Comparison of ENCODE assay signal across 26 cellular contexts in the genomic region with DNA sequence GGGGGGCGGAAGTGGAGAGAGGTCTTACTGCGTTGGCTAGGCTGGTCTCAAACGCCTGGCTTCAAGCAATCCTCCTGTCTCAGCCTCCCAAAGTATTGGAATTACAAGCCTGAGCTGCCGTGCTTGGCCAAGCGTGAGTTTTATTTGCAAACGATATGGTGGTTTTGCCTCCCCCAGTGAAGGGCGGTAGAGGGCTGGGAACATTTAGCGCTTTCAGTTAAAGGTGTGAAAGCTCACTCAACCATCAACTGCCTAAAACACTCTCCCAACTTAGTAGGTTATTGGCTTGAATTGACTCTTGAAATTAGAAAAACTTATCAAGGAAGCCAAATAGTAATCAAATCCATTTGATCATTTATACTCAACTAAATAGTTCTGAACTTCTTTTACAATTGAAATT.
"Had no signal": no experiment of that assay in that cellular context is flagged by ENCODE, and none has a peak within 500 bp of the region (broad histone marks: within the 10 kb centered on the region; RNA-seq: fewer than 3 reads in every experiment).

No MANE protein-coding gene starts in this region.

- H3K9me3 Mint-ChIP-seq: activated CD8-positive, alpha-beta T cell treated with anti-CD3 and anti-CD28 coated beads for 36 hours; activated naive CD4-positive, alpha-beta T cell treated with anti-CD3 and anti-CD28 coated beads, Interleukin-2, amount 50 U/mL, for 24 hours had no signal

- H3K36me3 ChIP-seq: Peyer's patch, SJCRH30, WERI-Rb-1 had no signal

- H3K4me3 Mint-ChIP-seq: activated CD4-positive, alpha-beta T cell treated with anti-CD3 and anti-CD28 coated beads for 36 hours; activated CD8-positive, alpha-beta T cell treated with anti-CD3 and anti-CD28 coated beads for 36 hours; activated naive CD4-positive, alpha-beta T cell treated with anti-CD3 and anti-CD28 coated beads, Interleukin-2, amount 50 U/mL, for 24 hours; activated T-helper 1 cell treated with anti-CD3 and anti-CD28 coated beads, Interleukin-12 subunit alpha, Interleukin-12 subunit beta, Interleukin-2, Interleukin-4 antibody, amounts not matched to agents 30 ng/mL and 10 ng/mL and 1 ng/mL, durations not matched to agents 14 hours and 24 hours and 36 hours had no signal

- ATAC-seq: activated CD4-positive, alpha-beta T cell treated with anti-CD3 and anti-CD28 coated beads for 36 hours; activated CD8-positive, alpha-beta T cell treated with anti-CD3 and anti-CD28 coated beads for 36 hours; body of pancreas had no signal

- H3K9ac ChIP-seq: KMS-11, SK-N-SH had no signal

- H3K4me1 ChIP-seq: body of pancreas, Peyer's patch, SJCRH30 had no signal

- H3K36me3 Mint-ChIP-seq: activated naive CD4-positive, alpha-beta T cell treated with anti-CD3 and anti-CD28 coated beads, Interleukin-2, amount 50 U/mL, for 24 hours had no signal

- H3K4me2 ChIP-seq: KMS-11, SK-N-SH had no signal

- H3K27ac ChIP-seq: body of pancreas, KMS-11, Peyer's patch, RWPE1, SJCRH30, WERI-Rb-1 had no signal

- H3K27me3 ChIP-seq: body of pancreas, Peyer's patch, SJCRH30 had no signal

- H3K4me3 ChIP-seq: body of pancreas, Peyer's patch, SJCRH30 had no signal

- DNase-seq: activated CD4-positive, alpha-beta T cell treated with anti-CD3 and anti-CD28 coated beads for 36 hours; activated CD4-positive, alpha-beta T cell treated with anti-CD3 and anti-CD28 coated beads, Interleukin-2, amount 50 U/mL, for 1 hour; activated CD8-positive, alpha-beta memory T cell treated with anti-CD3 and anti-CD28 coated beads, Interleukin-2, amount 50 U/mL, for 4 hours; activated CD8-positive, alpha-beta T cell treated with anti-CD3 and anti-CD28 coated beads for 36 hours; activated effector memory CD4-positive, alpha-beta T cell treated with Interleukin-2 at 50 U/mL for 16 hours; activated naive CD4-positive, alpha-beta T cell; aorta; body of pancreas; NCI-H1092; NCI-H1417 treated with DMSO at 0.1 percent for 48 hours; NCI-H1694 treated with DMSO at 0.1 percent for 48 hours; NCI-H2029 treated with DMSO at 0.1 percent for 48 hours; NCI-H345; NCI-H510A; NCI-H526 treated with DMSO at 0.1 percent for 48 hours; NK-92 treated with Interleukin-12 subunit alpha and Interleukin-12 subunit beta, amount 100 ng/mL, for 24 hours; Peyer's patch; Right ventricle myocardium superior; SJCRH30; SK-N-SH; T-helper 1 cell; WERI-Rb-1 had no signal

- H3K9me3 ChIP-seq: body of pancreas, Peyer's patch, SJCRH30, SK-N-SH had no signal

- H3K27me3 Mint-ChIP-seq: activated CD4-positive, alpha-beta T cell treated with anti-CD3 and anti-CD28 coated beads for 36 hours; activated CD8-positive, alpha-beta T cell treated with anti-CD3 and anti-CD28 coated beads for 36 hours; activated naive CD4-positive, alpha-beta T cell treated with anti-CD3 and anti-CD28 coated beads, Interleukin-2, amount 50 U/mL, for 24 hours had no signal

- H3K27ac Mint-ChIP-seq: activated CD4-positive, alpha-beta T cell treated with anti-CD3 and anti-CD28 coated beads for 36 hours; activated CD8-positive, alpha-beta T cell treated with anti-CD3 and anti-CD28 coated beads for 36 hours; activated naive CD4-positive, alpha-beta T cell treated with anti-CD3 and anti-CD28 coated beads, Interleukin-2, amount 50 U/mL, for 24 hours; activated T-helper 1 cell treated with anti-CD3 and anti-CD28 coated beads, Interleukin-12 subunit alpha, Interleukin-12 subunit beta, Interleukin-2, Interleukin-4 antibody, amounts not matched to agents 30 ng/mL and 10 ng/mL and 1 ng/mL, durations not matched to agents 14 hours and 24 hours and 36 hours had no signal
